Comparison of ENCODE assay signal across 24 cellular contexts in genomic region chr1:236081546-236082227, GRCh38.
"Had no signal": no experiment of that assay in that cellular context is flagged by ENCODE, and none has a peak within 500 bp of the region (broad histone marks: within the 10 kb centered on the region; RNA-seq: fewer than 3 reads in every experiment).

No MANE protein-coding gene starts in this region.

- H3K4me3 ChIP-seq: heart right ventricle, pancreas, psoas muscle, right atrium auricular region, spleen, tibial artery had no signal

- H3K27me3 ChIP-seq: heart right ventricle, pancreas, right atrium auricular region, spleen, tibial artery had no signal

- H3K27ac ChIP-seq: heart right ventricle, pancreas, psoas muscle, right atrium auricular region, spleen, tibial artery had no signal

- H3K9me3 ChIP-seq: pancreas, psoas muscle, right atrium auricular region, tibial artery had no signal

- H3K36me3 ChIP-seq: heart right ventricle, pancreas, right atrium auricular region, spleen, tibial artery had no signal

- DNase-seq: activated B cell treated with CpG ODN at 0.5 μM for 24 hours; activated CD4-positive, alpha-beta T cell treated with anti-CD3 and anti-CD28 coated beads for 36 hours; activated CD4-positive, alpha-beta T cell treated with anti-CD3 and anti-CD28 coated beads, Interleukin-2, amount 50 U/mL, for 4 hours; activated CD8-positive, alpha-beta memory T cell treated with anti-CD3 and anti-CD28 coated beads for 24 hours; activated CD8-positive, alpha-beta memory T cell treated with anti-CD3 and anti-CD28 coated beads, Interleukin-2, amount 50 U/mL, for 4 hours; activated T-cell treated with anti-CD3 and anti-CD28 coated beads, Interleukin-2, amount 50 U/mL, for 24 hours; aorta; caudate nucleus; effector CD4-positive, alpha-beta T cell; heart right ventricle; left colon; mesendoderm; naive B cell; pancreas; psoas muscle; spleen; stimulated activated CD4-positive, alpha-beta T cell treated with anti-CD3 and anti-CD28 coated beads, Interleukin-4, amount 100 ng/mL, for 24 hours; T1000; tibial artery had no signal

- H3K4me1 ChIP-seq: pancreas, psoas muscle, right atrium auricular region, spleen, tibial artery had no signal

- ATAC-seq: activated CD4-positive, alpha-beta T cell treated with anti-CD3 and anti-CD28 coated beads for 36 hours; activated naive CD4-positive, alpha-beta T cell treated with anti-CD3 and anti-CD28 coated beads, Interleukin-2, amount 50 U/mL, for 72 hours; activated T-helper 17 cell treated with anti-CD3 and anti-CD28 coated beads, Interleukin-2, amount 50 U/mL, for 72 hours; left colon; pancreas; psoas muscle had no signal

- FAIRE-seq: endometrium, keratinocyte, pancreas had no signal
